In the genomic region with DNA sequence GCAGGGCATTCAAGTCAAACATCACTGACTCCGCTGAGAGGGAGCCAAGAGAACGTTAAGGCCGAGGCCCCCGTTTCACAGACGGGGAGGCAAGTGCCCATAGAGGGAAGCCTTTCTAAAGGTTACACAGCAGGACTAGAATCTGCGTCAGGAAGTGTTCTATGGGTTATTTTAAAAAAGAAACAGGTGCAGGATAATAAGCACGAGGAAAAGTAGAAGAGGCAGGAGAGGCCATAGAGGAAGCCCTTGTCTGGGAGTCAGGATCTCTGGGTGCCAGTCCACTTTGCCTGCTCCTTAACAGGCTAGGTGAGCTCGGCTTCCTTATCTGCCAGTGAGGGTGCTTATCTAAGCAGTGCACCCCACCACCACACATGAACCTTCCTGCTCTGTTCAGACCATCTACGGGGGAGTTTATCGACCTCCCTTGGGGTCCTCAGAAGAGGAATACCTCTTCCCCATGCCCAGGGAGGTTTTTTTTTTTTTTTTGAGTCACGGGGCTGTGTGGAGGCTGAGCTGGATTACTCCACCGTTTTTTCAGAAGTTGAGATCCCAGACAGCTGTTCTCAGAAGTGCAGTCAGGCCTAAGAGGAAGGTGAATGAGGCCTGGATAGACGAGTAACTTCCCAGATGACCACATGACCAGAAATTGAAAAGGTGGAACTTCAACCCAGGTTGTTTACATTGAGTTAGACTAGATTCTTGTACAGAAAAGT, we compare ENCODE assay signal across 8 cellular contexts. TPM values are rescaled to one million over a fixed set of nuclear protein-coding genes. Genes with fewer than 3 reads are reported as not detected.
DNase-seq lines count a peak whose midpoint lies in the region; ATAC-seq and TF ChIP-seq lines count a peak whose summit lies in the region.

No MANE protein-coding gene starts in this region.

- no peaks in the 10 kb centered on the region for H3K79me2 ChIP-seq in H9 (ENCODE audit: insufficient read depth, low read length)

- H3K9me3 ChIP-seq in H9 (ENCODE audit: control insufficient read depth, low read depth, low read length) (no peaks in the 10 kb centered on the region), SK-N-MC (ENCODE audit: low read depth, low read length) (no peaks in the 10 kb centered on the region)

- no peak overlapping the region for H2BK15ac ChIP-seq in H9 (ENCODE audit: low read depth, low read length)

- H3K9me3 Mint-ChIP-seq in H9 (no peaks in the 10 kb centered on the region; a peak in 1 of 5 replicates), neural crest cell (no peaks in the 10 kb centered on the region)

- no peak overlapping the region for H2AFZ ChIP-seq in H9 (ENCODE audit: low read length)

- H4K20me1 ChIP-seq in H9 (ENCODE audit: control insufficient read depth, insufficient read depth, insufficient read length) = no peaks in the 10 kb centered on the region

- H3K27me3 Mint-ChIP-seq in H9 (ENCODE audit: low read depth) = peaks cover 24% of the 10 kb centered on the region
- H3K27me3 Mint-ChIP-seq in neural crest cell (ENCODE audit: low read depth) = peaks cover 2% of the 10 kb centered on the region

- H2BK120ac ChIP-seq in H9 (ENCODE audit: low read depth, low read length, poor library complexity, severe bottlenecking) = no peak overlapping the region

- peak overlapping the region; percentile 76 for H3K27ac ChIP-seq in C4-2B
- no peak overlapping the region for H3K27ac ChIP-seq in H9 (ENCODE audit: insufficient read length, low read depth, low read length)
- peak overlapping the region; percentile 89 for H3K27ac ChIP-seq in SK-N-MC

- peaks cover 32 to 36% of the 10 kb centered on the region in 2 experiments for H3K4me1 Mint-ChIP-seq in H9
- H3K4me1 Mint-ChIP-seq in neural crest cell = peaks cover 32% of the 10 kb centered on the region

- no peak overlapping the region for H3T11ph ChIP-seq in H9 (ENCODE audit: low read length)

- no peak overlapping the region for H2BK20ac ChIP-seq in H9 (ENCODE audit: low read depth, low read length, poor library complexity, severe bottlenecking)

- H3K4me3 ChIP-seq in SK-N-MC = peak overlapping the region; percentile 96
- peak overlapping the region; percentile 97 for H3K4me3 ChIP-seq in epithelial cell of proximal tubule (ENCODE audit: low read depth, low read length)

- H3K4ac ChIP-seq in H9 (ENCODE audit: low read depth, low read length) = no peak overlapping the region

- TF ChIP-seq CTCF in C4-2B (conservative IDR thresholded peaks at IDR 0.05) (no peak), H9 (conservative IDR thresholded peaks at IDR 0.05) (no peak), epithelial cell of proximal tubule (conservative IDR thresholded peaks at IDR 0.05; ENCODE audit: low read depth, low read length) (no peak), neural crest cell (conservative IDR thresholded peaks at IDR 0.05) (no peak)

- H4K5ac ChIP-seq in H9 (ENCODE audit: insufficient read length, low read depth, low read length) = no peak overlapping the region

- peak overlapping the region; percentile 64 for H3K4me2 ChIP-seq in H9 (ENCODE audit: insufficient read depth, insufficient read length, low read length)

- no CpG with 5 or more reads among the region's 13 CpGs for WGBS in H9 (ENCODE audit: extremely low coverage, insufficient read length, low lambda C conversion rate)

- no peak overlapping the region for H2BK12ac ChIP-seq in H9 (ENCODE audit: insufficient read length, low read depth, low read length)

- H4K91ac ChIP-seq in H9 (ENCODE audit: insufficient read length, low read depth, low read length) = no peak overlapping the region

- no peak overlapping the region for H3K23ac ChIP-seq in H9 (ENCODE audit: insufficient read length, low read depth, low read length)

- H3K4me3 Mint-ChIP-seq in H9 (peak overlapping the region; percentile 80 to 93), neural crest cell (peak overlapping the region; percentile 91)

- no peak overlapping the region for H3K56ac ChIP-seq in H9 (ENCODE audit: insufficient read length, low read depth, low read length)

- peak overlapping the region; percentile 42 for H3K9ac ChIP-seq in H9 (ENCODE audit: extremely low read depth, insufficient read length, low read length)
- peak overlapping the region; percentile 43 for H3K9ac ChIP-seq in SK-N-MC (ENCODE audit: insufficient read length)

- peak overlapping the region; percentile 96 to 98 (median 97); a peak in 6 of 7 replicates for H3K27ac Mint-ChIP-seq in H9
- peak overlapping the region; percentile 95 for H3K27ac Mint-ChIP-seq in neural crest cell (ENCODE audit: unreplicated experiment)

- no peak overlapping the region for H4K8ac ChIP-seq in H9 (replicated peaks; ENCODE audit: insufficient read length, low read depth, low read length)

- no peaks in the 10 kb centered on the region; the same call in 1 of the 2 replicates for H3K27me3 ChIP-seq in H9 (ENCODE audit: insufficient read depth, low read length)

- peaks cover 15% of the 10 kb centered on the region for H3K23me2 ChIP-seq in H9 (ENCODE audit: insufficient read length, low read depth, low read length, poor library complexity, severe bottlenecking)

- ATAC-seq in GM21360 (IDR thresholded peaks at IDR 0.05; ENCODE audit: unreplicated experiment) (no peak), GM19023 (IDR thresholded peaks at IDR 0.05; ENCODE audit: unreplicated experiment) (no peak)

- no peak overlapping the region for H2BK5ac ChIP-seq in H9 (ENCODE audit: insufficient read length, low read length)

- H3K4me1 ChIP-seq in H9 (ENCODE audit: insufficient read depth, low read length) = no peaks in the 10 kb centered on the region

- peak overlapping the region; percentile 60 for H3K18ac ChIP-seq in H9 (ENCODE audit: insufficient read length, low read depth, low read length)

- H3K79me1 ChIP-seq in H9 (ENCODE audit: insufficient read depth, low read depth, low read length, poor library complexity, severe bottlenecking) = no peaks in the 10 kb centered on the region

- peaks cover 0 to 12% (median 8%) of the 10 kb centered on the region in 3 experiments; a peak in 4 of 7 replicates for H3K36me3 Mint-ChIP-seq in H9 (ENCODE audit: insufficient read depth in 1 of 3, low read depth in 3 of 3)
- H3K36me3 Mint-ChIP-seq in neural crest cell (ENCODE audit: low read depth) = no peaks in the 10 kb centered on the region

- DNase-seq in H9 (no peak), SK-N-MC (ENCODE audit: low read depth, low spot score) (no peak), epithelial cell of proximal tubule (ENCODE audit: low read depth) (no peak), neural crest cell (ENCODE audit: low read depth, low spot score) (no peak), retina (no peak)

- peak overlapping the region; percentile 33 for H3K14ac ChIP-seq in H9 (ENCODE audit: insufficient read depth, low read length)

- no peak overlapping the region for H2AK5ac ChIP-seq in H9 (ENCODE audit: insufficient read length, low read length)

- peaks cover 12% of the 10 kb centered on the region for H3K36me3 ChIP-seq in SK-N-MC (ENCODE audit: insufficient read depth, low read length)

RNA-seq across cellular contexts. Expression of a gene that starts 1.2 kb away (rescaled TPM):
- total RNA-seq in H9 (2021) (17.8 and 19.2 TPM in 2 replicates), epithelial cell of proximal tubule (6.0 and 8.8 TPM in 2 replicates), neural crest cell (32.2 and 34.4 TPM in 2 replicates)
